ENCODE assay signal across 16 cellular contexts in genomic region chr17:33983824-33984574, GRCh38.
"Had no signal": no experiment of that assay in that cellular context is flagged by ENCODE, and none has a peak within 500 bp of the region (broad histone marks: within the 10 kb centered on the region; RNA-seq: fewer than 3 reads in every experiment).

No MANE protein-coding gene starts in this region.

- H3K4me1 Mint-ChIP-seq: activated naive CD8-positive, alpha-beta T cell treated with anti-CD3 and anti-CD28 coated beads, Interleukin-2, amount 50 U/mL, for 24 hours; activated T-helper 17 cell treated with anti-CD3 and anti-CD28 coated beads, Interleukin-2, amount 50 U/mL, for 72 hours; neural crest cell; T-cell had no signal

- ATAC-seq: activated CD4-positive, CD25-positive, alpha-beta regulatory T cell treated with anti-CD3 and anti-CD28 coated beads, Interleukin-2, amount 50 U/mL, for 24 hours; activated naive CD8-positive, alpha-beta T cell treated with anti-CD3 and anti-CD28 coated beads, Interleukin-2, amount 50 U/mL, for 24 hours; activated T-helper 17 cell treated with anti-CD3 and anti-CD28 coated beads, Interleukin-2, amount 50 U/mL, for 72 hours; gastroesophageal sphincter; left colon; sciatic nerve; T-cell had no signal

- H3K27ac Mint-ChIP-seq: activated naive CD4-positive, alpha-beta T cell treated with anti-CD3 and anti-CD28 coated beads for 36 hours; activated naive CD8-positive, alpha-beta T cell treated with anti-CD3 and anti-CD28 coated beads, Interleukin-2, amount 50 U/mL, for 24 hours; activated T-helper 17 cell treated with anti-CD3 and anti-CD28 coated beads, Interleukin-2, amount 50 U/mL, for 72 hours; T-cell had no signal

- H3K36me3 Mint-ChIP-seq: T-cell had no signal

- H3K4me1 ChIP-seq: gastroesophageal sphincter, thyroid gland had no signal

- H3K9me3 Mint-ChIP-seq: activated naive CD4-positive, alpha-beta T cell treated with anti-CD3 and anti-CD28 coated beads for 36 hours; activated naive CD8-positive, alpha-beta T cell treated with anti-CD3 and anti-CD28 coated beads, Interleukin-2, amount 50 U/mL, for 24 hours; neural crest cell; T-cell had no signal

- DNase-seq: activated naive CD4-positive, alpha-beta T cell treated with anti-CD3 and anti-CD28 coated beads for 36 hours; activated naive CD8-positive, alpha-beta T cell treated with anti-CD3 and anti-CD28 coated beads, Interleukin-2, amount 50 U/mL, for 24 hours; cortex of kidney; effector memory CD4-positive, alpha-beta T cell; left colon; SK-N-SH; stomach; T-cell; T1000; thyroid gland had no signal

- H3K36me3 ChIP-seq: gastroesophageal sphincter, stomach, thyroid gland had no signal

- H3K27me3 ChIP-seq: stomach, thyroid gland had no signal

- H3K27ac ChIP-seq: gastroesophageal sphincter, thyroid gland had no signal

- H3K4me3 ChIP-seq: gastroesophageal sphincter, stomach, thyroid gland had no signal

- H3K4me3 Mint-ChIP-seq: activated naive CD4-positive, alpha-beta T cell treated with anti-CD3 and anti-CD28 coated beads for 36 hours; activated naive CD8-positive, alpha-beta T cell treated with anti-CD3 and anti-CD28 coated beads, Interleukin-2, amount 50 U/mL, for 24 hours; activated T-helper 17 cell treated with anti-CD3 and anti-CD28 coated beads, Interleukin-2, amount 50 U/mL, for 72 hours; neural crest cell; T-cell had no signal

- FAIRE-seq: astrocyte had no signal

- H3K9me3 ChIP-seq: gastroesophageal sphincter, SK-N-SH, stomach, thyroid gland had no signal
